In genomic region chr5:154765396-154765925, GRCh38 we compare ENCODE assay signal across 17 cellular contexts. TPM values are rescaled to one million over a fixed set of nuclear protein-coding genes. Genes with fewer than 3 reads are reported as not detected.
DNase-seq lines count a peak whose midpoint lies in the region; TF ChIP-seq lines count a peak whose summit lies in the region.
"Had no signal": no experiment of that assay in that cellular context is flagged by ENCODE, and none has a peak within 500 bp of the region (broad histone marks: within the 10 kb centered on the region; RNA-seq: fewer than 3 reads in every experiment).

No MANE protein-coding gene starts in this region.

- H3K9me2 ChIP-seq in DOHH2 (replicated peaks; ENCODE audit: control insufficient read depth, low read length), result no peaks in the 10 kb centered on the region
- H3K9me2 ChIP-seq: SK-N-SH had no signal

- H3F3A ChIP-seq in DOHH2 (ENCODE audit: control insufficient read depth, insufficient read depth), result no peaks in the 10 kb centered on the region

- H3K36me3 Mint-ChIP-seq in activated CD4-positive, alpha-beta memory T cell treated with anti-CD3 and anti-CD28 coated beads for 36 hours, result peaks cover 10% of the 10 kb centered on the region
- peaks cover 13% of the 10 kb centered on the region for H3K36me3 Mint-ChIP-seq in activated CD4-positive, alpha-beta memory T cell treated with anti-CD3 and anti-CD28 coated beads, Interleukin-2, amount 10 ng/mL, durations not matched to agents 7 days and 5 days (ENCODE audit: low read depth)
- peaks cover 38% of the 10 kb centered on the region for H3K36me3 Mint-ChIP-seq in activated naive CD8-positive, alpha-beta T cell treated with anti-CD3 and anti-CD28 coated beads for 36 hours

- H3K27me3 Mint-ChIP-seq in activated CD4-positive, alpha-beta memory T cell treated with anti-CD3 and anti-CD28 coated beads for 36 hours, result no peaks in the 10 kb centered on the region
- no peaks in the 10 kb centered on the region for H3K27me3 Mint-ChIP-seq in activated CD4-positive, alpha-beta memory T cell treated with anti-CD3 and anti-CD28 coated beads, Interleukin-2, amount 10 ng/mL, durations not matched to agents 7 days and 5 days
- H3K27me3 Mint-ChIP-seq in activated naive CD8-positive, alpha-beta T cell treated with anti-CD3 and anti-CD28 coated beads for 36 hours, result no peaks in the 10 kb centered on the region

- peaks cover 100% of the 10 kb centered on the region for H3K79me2 ChIP-seq in DOHH2 (ENCODE audit: control insufficient read depth, low read length)
- H3K79me2 ChIP-seq in osteoblast (ENCODE audit: insufficient read depth, low read length), result peaks cover 99% of the 10 kb centered on the region

- no peak overlapping the region for H3K27ac ChIP-seq in DOHH2 (ENCODE audit: low read depth, low read length)
- H3K27ac ChIP-seq in osteoblast (ENCODE audit: low read depth, low read length), result no peak overlapping the region
- H3K27ac ChIP-seq: C4-2B, HL-60, stomach had no signal

- H3K9me3 ChIP-seq in DOHH2 (ENCODE audit: control insufficient read depth, insufficient read depth, low read length) (no peaks in the 10 kb centered on the region), osteoblast (ENCODE audit: low read depth, low read length) (no peaks in the 10 kb centered on the region)
- H3K9me3 ChIP-seq: SK-N-SH, stomach had no signal

- peaks cover 91% of the 10 kb centered on the region for H3K4me1 ChIP-seq in DOHH2 (ENCODE audit: control insufficient read depth, low read length)
- H3K4me1 ChIP-seq in osteoblast (ENCODE audit: insufficient read depth, low read length), result peaks cover 24% of the 10 kb centered on the region

- intact Hi-C loops in activated CD4-positive, alpha-beta memory T cell treated with anti-CD3 and anti-CD28 coated beads for 36 hours (cut with micrococcal nuclease), result no loop called here

- no peak overlapping the region for H2AFZ ChIP-seq in osteoblast (ENCODE audit: low read length)

- H3K4me1 Mint-ChIP-seq in activated CD4-positive, alpha-beta memory T cell treated with anti-CD3 and anti-CD28 coated beads for 36 hours (ENCODE audit: low read depth), result peaks cover 77% of the 10 kb centered on the region
- peaks cover 71% of the 10 kb centered on the region for H3K4me1 Mint-ChIP-seq in activated CD4-positive, alpha-beta memory T cell treated with anti-CD3 and anti-CD28 coated beads, Interleukin-2, amount 10 ng/mL, durations not matched to agents 7 days and 5 days
- H3K4me1 Mint-ChIP-seq in activated naive CD8-positive, alpha-beta T cell treated with anti-CD3 and anti-CD28 coated beads for 36 hours, result peaks cover 84% of the 10 kb centered on the region

- no peak overlapping the region for H3K4me3 Mint-ChIP-seq in activated CD4-positive, alpha-beta memory T cell treated with anti-CD3 and anti-CD28 coated beads for 36 hours
- H3K4me3 Mint-ChIP-seq in activated CD4-positive, alpha-beta memory T cell treated with anti-CD3 and anti-CD28 coated beads, Interleukin-2, amount 10 ng/mL, durations not matched to agents 7 days and 5 days, result no peak overlapping the region
- no peak overlapping the region for H3K4me3 Mint-ChIP-seq in activated naive CD8-positive, alpha-beta T cell treated with anti-CD3 and anti-CD28 coated beads for 36 hours

- H3K27me3 ChIP-seq in DOHH2 (ENCODE audit: control insufficient read depth, low read length) (no peaks in the 10 kb centered on the region), osteoblast (ENCODE audit: insufficient read depth, low read length) (no peaks in the 10 kb centered on the region)
- H3K27me3 ChIP-seq: stomach had no signal

- POLR2A ChIA-PET in activated CD4-positive, alpha-beta memory T cell treated with anti-CD3 and anti-CD28 coated beads for 36 hours (lab: Charles Lee), result no interaction called here
- POLR2A ChIA-PET in activated CD4-positive, alpha-beta memory T cell treated with anti-CD3 and anti-CD28 coated beads, Interleukin-2, amount 10 ng/mL, durations not matched to agents 7 days and 5 days (lab: Charles Lee), result no interaction called here

- TF ChIP-seq CTCF in DOHH2 (IDR thresholded peaks at IDR 0.05; ENCODE audit: low read depth, low read length, poor library complexity, severe bottlenecking) (no peak), osteoblast (IDR thresholded peaks at IDR 0.05; ENCODE audit: extremely low read depth, low read depth, low read length) (no peak)

- H3K36me3 ChIP-seq in DOHH2 (ENCODE audit: control insufficient read depth, low read length) (peaks cover 64% of the 10 kb centered on the region), osteoblast (ENCODE audit: insufficient read depth, low read length) (no peaks in the 10 kb centered on the region)
- H3K36me3 ChIP-seq: stomach had no signal

- CTCF ChIA-PET in activated CD4-positive, alpha-beta memory T cell treated with anti-CD3 and anti-CD28 coated beads for 36 hours (lab: Charles Lee), result no interaction called here
- CTCF ChIA-PET in activated CD4-positive, alpha-beta memory T cell treated with anti-CD3 and anti-CD28 coated beads, Interleukin-2, amount 10 ng/mL, durations not matched to agents 7 days and 5 days (lab: Charles Lee), result no interaction called here

- H3K4me3 ChIP-seq in DOHH2 (ENCODE audit: low read length) (no peak overlapping the region; the same call in 1 of the 2 replicates), osteoblast (ENCODE audit: insufficient read depth, low read length) (no peak overlapping the region)
- H3K4me3 ChIP-seq: stomach had no signal

- peaks cover 69% of the 10 kb centered on the region for H4K20me1 ChIP-seq in DOHH2 (ENCODE audit: control insufficient read depth, insufficient read depth, low read depth, low read length)
- peaks cover 92% of the 10 kb centered on the region for H4K20me1 ChIP-seq in osteoblast (ENCODE audit: insufficient read depth, low read length)

- H3K4me2 ChIP-seq in DOHH2 (ENCODE audit: low read length), result peak overlapping the region; percentile 50
- no peak overlapping the region for H3K4me2 ChIP-seq in osteoblast (ENCODE audit: insufficient read depth, low read length)
- H3K4me2 ChIP-seq: SK-N-SH had no signal

- no peak for DNase-seq in activated CD4-positive, alpha-beta memory T cell treated with anti-CD3 and anti-CD28 coated beads for 36 hours
- no peak for DNase-seq in activated CD4-positive, alpha-beta memory T cell treated with anti-CD3 and anti-CD28 coated beads, Interleukin-2, amount 10 ng/mL, durations not matched to agents 7 days and 5 days
- no peak for DNase-seq in activated naive CD8-positive, alpha-beta T cell treated with anti-CD3 and anti-CD28 coated beads for 36 hours
- DNase-seq in osteoblast (ENCODE audit: insufficient read length, low spot score, missing footprints) (peak; percentile 47), DMS153 (lab: John Stamatoyannopoulos, UW) (no peak), NCI-H2171 treated with DMSO at 0.1 percent for 48 hours (lab: John Stamatoyannopoulos, UW) (no peak), NOMO-1 treated with DMSO at 0.1 percent for 48 hours (lab: John Stamatoyannopoulos, UW; ENCODE audit: unreplicated experiment) (no peak)
- DNase-seq: activated effector memory CD4-positive, alpha-beta T cell treated with anti-CD3 and anti-CD28 coated beads, Interleukin-2, amount 50 U/mL, for 16 hours; DMS79 treated with DMSO at 0.1 percent for 48 hours; head of caudate nucleus; mammary epithelial cell; NCI-H748 treated with DMSO at 0.1 percent for 48 hours; SK-N-SH; stomach had no signal

- peak overlapping the region; percentile 79 for H3K27ac Mint-ChIP-seq in activated CD4-positive, alpha-beta memory T cell treated with anti-CD3 and anti-CD28 coated beads for 36 hours
- H3K27ac Mint-ChIP-seq in activated CD4-positive, alpha-beta memory T cell treated with anti-CD3 and anti-CD28 coated beads, Interleukin-2, amount 10 ng/mL, durations not matched to agents 7 days and 5 days, result no peak overlapping the region
- peak overlapping the region; percentile 0 for H3K27ac Mint-ChIP-seq in activated naive CD8-positive, alpha-beta T cell treated with anti-CD3 and anti-CD28 coated beads for 36 hours

- H3K9me3 Mint-ChIP-seq in activated CD4-positive, alpha-beta memory T cell treated with anti-CD3 and anti-CD28 coated beads for 36 hours, result no peaks in the 10 kb centered on the region
- H3K9me3 Mint-ChIP-seq in activated CD4-positive, alpha-beta memory T cell treated with anti-CD3 and anti-CD28 coated beads, Interleukin-2, amount 10 ng/mL, durations not matched to agents 7 days and 5 days, result no peaks in the 10 kb centered on the region
- H3K9me3 Mint-ChIP-seq in activated naive CD8-positive, alpha-beta T cell treated with anti-CD3 and anti-CD28 coated beads for 36 hours, result no peaks in the 10 kb centered on the region

RNA-seq across cellular contexts. Expression of gene LARP1, which starts 10.3 kb away (rescaled TPM):
- 100 to 1,000 TPM; 186 to 201 TPM for total RNA-seq in activated CD4-positive, alpha-beta memory T cell treated with anti-CD3 and anti-CD28 coated beads for 36 hours
- 100 to 1,000 TPM; 174 to 177 TPM for total RNA-seq in activated CD4-positive, alpha-beta memory T cell treated with anti-CD3 and anti-CD28 coated beads, Interleukin-2, amount 10 ng/mL, durations not matched to agents 7 days and 5 days
- total RNA-seq in activated naive CD8-positive, alpha-beta T cell treated with anti-CD3 and anti-CD28 coated beads for 36 hours, result 100 to 1,000 TPM; 285 to 292 TPM
- total RNA-seq in osteoblast, result 115 and 124 TPM in 2 replicates
